25 cellular contexts compared by ENCODE assay signal in genomic region chr2:169001116-169001815, GRCh38. TPM values are rescaled to one million over a fixed set of nuclear protein-coding genes. Genes with fewer than 3 reads are reported as not detected.
DNase-seq lines count a peak whose midpoint lies in the region; ATAC-seq, FAIRE-seq and TF ChIP-seq lines count a peak whose summit lies in the region.
"Had no signal": no experiment of that assay in that cellular context is flagged by ENCODE, and none has a peak within 500 bp of the region (broad histone marks: within the 10 kb centered on the region; RNA-seq: fewer than 3 reads in every experiment).

No MANE protein-coding gene starts in this region.

- H3K27ac Mint-ChIP-seq in MCF 10A (ENCODE audit: low read depth, unreplicated experiment) = no peak overlapping the region
- H3K27ac Mint-ChIP-seq: neural progenitor cell had no signal

- no peak overlapping the region for H3K9ac ChIP-seq in SK-N-SH
- peak overlapping the region; percentile 96 for H3K9ac ChIP-seq in endothelial cell of umbilical vein (replicated peaks; ENCODE audit: extremely low read depth, insufficient read depth, low read length)
- H3K9ac ChIP-seq: neural progenitor cell had no signal

- H3K4me1 ChIP-seq in SK-N-SH (ENCODE audit: control insufficient read depth in 1 of 2, insufficient read depth in 2 of 2, low read depth in 1 of 2, low read length in 1 of 2) = no peaks in the 10 kb centered on the region; a peak in 1 of 4 replicates
- H3K4me1 ChIP-seq in endothelial cell of umbilical vein (ENCODE audit: control insufficient read depth, extremely low read depth, insufficient read depth, low read length) = peaks cover 66% of the 10 kb centered on the region
- H3K4me1 ChIP-seq: BE2C, esophagus muscularis mucosa, neural progenitor cell had no signal

- H3K9me3 Mint-ChIP-seq in MCF 10A (ENCODE audit: unreplicated experiment) = peaks cover 7% of the 10 kb centered on the region
- H3K9me3 Mint-ChIP-seq: central memory CD8-positive, alpha-beta T cell; neural progenitor cell had no signal

- H3K79me2 ChIP-seq in SK-N-SH (ENCODE audit: insufficient read depth) (no peaks in the 10 kb centered on the region), endothelial cell of umbilical vein (ENCODE audit: control insufficient read depth, insufficient read depth, low read length) (no peaks in the 10 kb centered on the region)

- H3K4me2 ChIP-seq in SK-N-SH (no peak overlapping the region), endothelial cell of umbilical vein (ENCODE audit: insufficient read depth, low read length) (peak overlapping the region; percentile 95)
- H3K4me2 ChIP-seq: neural progenitor cell had no signal

- no peaks in the 10 kb centered on the region for H3K36me3 Mint-ChIP-seq in MCF 10A (ENCODE audit: insufficient read depth, unreplicated experiment)
- H3K36me3 Mint-ChIP-seq: neural progenitor cell had no signal

- H3K4me3 ChIP-seq in SK-N-SH (ENCODE audit: low read depth in 2 of 2, low read length in 1 of 2) = no peak overlapping the region
- no peak overlapping the region for H3K4me3 ChIP-seq in MG63
- peak overlapping the region in 1 of 3 experiments; percentile 43 for H3K4me3 ChIP-seq in endothelial cell of umbilical vein (replicated peaks in 1 of 3; ENCODE audit: insufficient read depth in 1 of 3, low read depth in 1 of 3, low read length in 3 of 3)
- H3K4me3 ChIP-seq: esophagus muscularis mucosa, neural progenitor cell, transverse colon had no signal

- WGBS in SK-N-SH (ENCODE audit: low lambda C conversion rate) = 56% methylated on average over 4 of the region's 5 CpGs

- BruUV-seq in endothelial cell of umbilical vein (replicated peaks; lab: Mats Ljungman, UMichigan) (TSS peak; percentile 83), MCF 10A (replicated peaks; lab: Mats Ljungman, UMichigan) (no TSS peak)

- no peak overlapping the region for H3K27ac ChIP-seq in SK-N-SH (ENCODE audit: low read depth in 2 of 2, low read length in 1 of 2)
- H3K27ac ChIP-seq in endothelial cell of umbilical vein (ENCODE audit: insufficient read depth, low read depth, low read length) = peak overlapping the region; percentile 100
- H3K27ac ChIP-seq: 22Rv1, esophagus muscularis mucosa, neural progenitor cell, transverse colon had no signal

- peak; percentile 77 for FAIRE-seq in endothelial cell of umbilical vein (lab: Jason Lieb, UNC)

- ATAC-seq in SK-N-SH treated with all-trans-retinoic acid at 6 μM for 48 hours = no peak
- no peak for ATAC-seq in GM21381 (IDR thresholded peaks at IDR 0.05; ENCODE audit: unreplicated experiment)
- ATAC-seq: Right ventricle myocardium inferior had no signal

- no peaks in the 10 kb centered on the region for H3K27me3 ChIP-seq in SK-N-SH (ENCODE audit: insufficient read depth)
- H3K27me3 ChIP-seq in MG63 = no peaks in the 10 kb centered on the region
- no peaks in the 10 kb centered on the region for H3K27me3 ChIP-seq in endothelial cell of umbilical vein (ENCODE audit: control insufficient read depth in 2 of 2, insufficient read depth in 2 of 2, low read length in 2 of 2)
- H3K27me3 ChIP-seq: BE2C, esophagus muscularis mucosa, neural progenitor cell, transverse colon had no signal

- dilution Hi-C loops in endothelial cell of umbilical vein (cut with MboI; ENCODE audit: extremely low pct_ligation_motif_present, low sequenced_read_pairs) = no loop called here

- H3K9me2 ChIP-seq in SK-N-SH = no peaks in the 10 kb centered on the region

- no peaks in the 10 kb centered on the region for H3K36me3 ChIP-seq in SK-N-SH (replicated peaks in 1 of 2; ENCODE audit: control insufficient read depth in 1 of 2, insufficient read depth in 2 of 2, low read length in 1 of 2)
- no peaks in the 10 kb centered on the region for H3K36me3 ChIP-seq in MG63
- H3K36me3 ChIP-seq in endothelial cell of umbilical vein (ENCODE audit: control insufficient read depth in 2 of 2, extremely low read depth in 1 of 2, insufficient read depth in 2 of 2, low read length in 2 of 2) = no peaks in the 10 kb centered on the region
- H3K36me3 ChIP-seq: BE2C, esophagus muscularis mucosa, neural progenitor cell, transverse colon had no signal

- no peaks in the 10 kb centered on the region for H3K9me1 ChIP-seq in endothelial cell of umbilical vein (replicated peaks; ENCODE audit: control insufficient read depth, extremely low read depth, insufficient read depth, low read length)

- H3K9me3 ChIP-seq in SK-N-SH = no peaks in the 10 kb centered on the region
- H3K9me3 ChIP-seq in MG63 = no peaks in the 10 kb centered on the region
- H3K9me3 ChIP-seq in endothelial cell of umbilical vein (replicated peaks; ENCODE audit: control insufficient read depth, insufficient read depth, low read length) = no peaks in the 10 kb centered on the region
- H3K9me3 ChIP-seq: BE2C, Caco-2, esophagus muscularis mucosa, transverse colon had no signal

- CTCF ChIA-PET in SK-N-SH (lab: Yijun Ruan, JAX) = no interaction called here
- CTCF ChIA-PET in endothelial cell of umbilical vein (lab: Charles Lee) = interaction anchor here (0.7 to 2.1 kb wide), 7 partner anchors 9 to 141 kb away, joined by 3 to 13 read pairs (median 4); partner anchors contain the start of gene DHRS9
- CTCF ChIA-PET in MCF 10A (lab: Yijun Ruan, JAX) = interaction anchor here (1.2 to 2.5 kb wide), 2 partner anchors 93 to 108 kb away, joined by 3 to 9 read pairs; no protein-coding TSS in a partner anchor

- no peak overlapping the region for H3K4me3 Mint-ChIP-seq in MCF 10A (ENCODE audit: unreplicated experiment)
- H3K4me3 Mint-ChIP-seq: central memory CD8-positive, alpha-beta T cell; neural progenitor cell had no signal

- POLR2A ChIA-PET in SK-N-SH (lab: Yijun Ruan, JAX) (no interaction called here), endothelial cell of umbilical vein (lab: Charles Lee) (interaction anchor here (1.3 kb wide), 1 partner anchor 9 kb away, joined by 7 read pairs; no protein-coding TSS in a partner anchor), MCF 10A (lab: Yijun Ruan, JAX) (no interaction called here)

- peaks cover 21% of the 10 kb centered on the region for H3K4me1 Mint-ChIP-seq in MCF 10A (ENCODE audit: insufficient read depth, unreplicated experiment)
- H3K4me1 Mint-ChIP-seq: central memory CD8-positive, alpha-beta T cell; neural progenitor cell had no signal

- no peak for TF ChIP-seq POLR2A in endothelial cell of umbilical vein (IDR thresholded peaks at IDR 0.05; ENCODE audit: low read depth, low read length)

- DNase-seq in SK-N-SH = no peak
- DNase-seq in MG63 = peak; percentile 21
- peak; percentile 88 for DNase-seq in endothelial cell of umbilical vein (ENCODE audit: low read depth, low spot score)
- DNase-seq in renal cortical epithelial cell (ENCODE audit: low read depth) = peak; percentile 9
- no peak for DNase-seq in KG1 (lab: John Stamatoyannopoulos, UW)
- no peak for DNase-seq in MCF 10A (ENCODE audit: unreplicated experiment)
- DNase-seq: activated CD8-positive, alpha-beta memory T cell treated with anti-CD3 and anti-CD28 coated beads for 24 hours; BE2C; Caco-2; effector CD4-positive, alpha-beta T cell; NCI-H1417 treated with DMSO at 0.1 percent for 48 hours; NCI-H2171; NCI-H69; stimulated activated naive CD4-positive, alpha-beta T cell treated with Interleukin-2 at 50 U/mL for 16 hours; T-helper 1 cell; transverse colon had no signal

- H2AFZ ChIP-seq in SK-N-SH (ENCODE audit: low read depth) (0 out of 2 replicates have a peak overlapping the region, but pooled peaks have one; percentile 14), endothelial cell of umbilical vein (ENCODE audit: low read depth, low read length) (peak overlapping the region; percentile 77)
- H2AFZ ChIP-seq: neural progenitor cell had no signal

- intact Hi-C loops in endothelial cell of umbilical vein (cut with micrococcal nuclease) = loop anchor here (1.0 kb wide), 4 partner anchors 9 to 108 kb away; no protein-coding TSS in a partner anchor
- intact Hi-C loops in MCF 10A (cut with micrococcal nuclease) = no loop called here

- H4K20me1 ChIP-seq in SK-N-SH (ENCODE audit: insufficient read depth) (no peaks in the 10 kb centered on the region), endothelial cell of umbilical vein (replicated peaks; ENCODE audit: control insufficient read depth, extremely low read depth, insufficient read depth, low read length) (no peaks in the 10 kb centered on the region)

- TF ChIP-seq EP300 in SK-N-SH (IDR thresholded peaks at IDR 0.05; ENCODE audit: borderline replicate concordance in 1 of 2, low read depth in 1 of 2, low read length in 1 of 2) = no peak

- TF ChIP-seq RAD21 in SK-N-SH (IDR thresholded peaks at IDR 0.05; ENCODE audit: low read length) = no peak

- H3K27me3 Mint-ChIP-seq in MCF 10A (ENCODE audit: insufficient read depth, unreplicated experiment) = no peaks in the 10 kb centered on the region

- TF ChIP-seq CTCF in SK-N-SH (IDR thresholded peaks at IDR 0.05) (no peak), endothelial cell of umbilical vein (IDR thresholded peaks at IDR 0.05; ENCODE audit: extremely low read depth in 1 of 2, insufficient read depth in 1 of 2, low read depth in 1 of 2, low read length in 2 of 2) (no peak), MCF 10A (IDR thresholded peaks at IDR 0.05; ENCODE audit: unreplicated experiment) (no peak)

- no peaks in the 10 kb centered on the region for H3F3A ChIP-seq in SK-N-SH (replicated peaks; ENCODE audit: insufficient read depth)

TF ChIP-seq in SK-N-SH, 30 proteins besides CTCF, POLR2A, EP300 and RAD21 (continues in another document):
- TF ChIP-seq POLR2AphosphoS5 (IDR thresholded peaks at IDR 0.05; ENCODE audit: low read depth, low read length) = no peak
- TF ChIP-seq EZH2phosphoT487 (IDR thresholded peaks at IDR 0.05; ENCODE audit: borderline replicate concordance, low read depth) = no peak

TF ChIP-seq in SK-N-SH treated with all-trans-retinoic acid at 6 μM for 48 hours, 23 proteins besides CTCF, POLR2A, EP300 and RAD21 (continues in another document):
- no peak for TF ChIP-seq OSR1 (CRISPR knock-in tag; IDR thresholded peaks at IDR 0.05)
- TF ChIP-seq BACH2 (CRISPR knock-in tag; IDR thresholded peaks at IDR 0.05; ENCODE audit: borderline replicate concordance) = no peak

TF ChIP-seq in endothelial cell of umbilical vein, 7 proteins besides CTCF, POLR2A, EP300 and RAD21 (continues in another document):
- peak; percentile 72 for TF ChIP-seq FOS (IDR thresholded peaks at IDR 0.05; ENCODE audit: borderline replicate concordance, insufficient read depth, low read length)

RNA-seq across cellular contexts. Expression of gene ABCB11, which starts 29.9 kb away (rescaled TPM):
- polyA plus RNA-seq in SK-N-SH (2012; rRNA removed) (not detected in 2 replicates), endothelial cell of umbilical vein (0.16 and 0.22 TPM in 2 replicates)
- not detected in 2 replicates for polyA plus RNA-seq in SK-N-SH (2012; cell fraction: cytosol; rRNA removed)
- polyA plus RNA-seq in SK-N-SH (2012; cell fraction: nucleus; rRNA removed) = not detected in 2 replicates
- total RNA-seq in MG63 (2014; rRNA removed; shearing (Covaris generic); ENCODE audit: low replicate concordance) = not detected in 2 replicates
- total RNA-seq in endothelial cell of umbilical vein (0.44 and 0.58 TPM in 2 replicates), renal cortical epithelial cell (not detected in 2 replicates), MCF 10A (2022) (0.05 TPM in 1 of 2 replicates, not detected in the other)
- 0.19 and 0.21 TPM in 2 replicates for polyA plus RNA-seq in endothelial cell of umbilical vein (2011; cell fraction: cytosol; rRNA removed)
- 0.42 and 0.83 TPM in 2 replicates for polyA plus RNA-seq in endothelial cell of umbilical vein (2011; cell fraction: nucleus; rRNA removed)
- polyA plus RNA-seq in endothelial cell of umbilical vein (2012) = 0.15 and 0.20 TPM in 2 replicates
- 1.1 and 1.3 TPM in 2 replicates for polyA minus RNA-seq in endothelial cell of umbilical vein
- not detected for polyA minus RNA-seq in endothelial cell of umbilical vein (2011; cell fraction: cytosol; rRNA and poly(A)+ RNA removed)
- polyA minus RNA-seq in endothelial cell of umbilical vein (2011; cell fraction: nucleus; rRNA and poly(A)+ RNA removed) = 2.1 and 2.4 TPM in 2 replicates
- total RNA-seq: Caco-2, H4, LHCN-M2 had no signal

Comparison
In these comparisons a context has a peak if more than half of its experiments do, and no peak if none do; other contexts are left out.
1. DNase-seq: peak in MG63 (single experiment), endothelial cell of umbilical vein (single experiment) and renal cortical epithelial cell (single experiment); none in SK-N-SH (single experiment), KG1 (single experiment) and MCF 10A (single experiment).